In the genomic region with DNA sequence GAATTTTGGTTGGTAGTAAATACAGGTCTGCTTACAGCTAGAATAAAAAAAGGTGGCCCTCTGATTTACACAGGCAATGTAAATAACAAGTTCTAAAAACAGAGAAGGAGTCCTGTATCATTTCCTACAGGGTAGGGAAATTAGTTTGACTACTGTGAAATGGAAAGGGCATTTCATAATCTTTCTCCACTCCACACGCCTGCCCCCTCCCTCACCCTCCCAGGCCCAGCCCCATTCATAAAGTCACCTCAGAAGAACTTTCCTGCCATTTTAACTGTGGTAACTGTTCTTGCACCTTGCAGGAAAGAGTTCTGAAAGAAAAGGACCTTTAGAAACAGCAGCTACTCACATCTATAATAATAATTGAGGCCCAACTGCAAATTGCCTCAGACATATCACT, we compare ENCODE assay signal across 21 cellular contexts.
A peak's percentile ranks its signal among the peaks of the same experiment; 100 is the strongest.
DNase-seq lines count a peak whose midpoint lies in the region; ATAC-seq and TF ChIP-seq lines count a peak whose summit lies in the region.
"Had no signal": no experiment of that assay in that cellular context is flagged by ENCODE, and none has a peak within 500 bp of the region (broad histone marks: within the 10 kb centered on the region; RNA-seq: fewer than 3 reads in every experiment).

No MANE protein-coding gene starts in this region.

- peak overlapping the region; percentile 80 to 100 (median 90) for H3K4me2 ChIP-seq in BLaER1 treated with 17β-estradiol and CSF1 and Interleukin-3, amounts not matched to agents 10 nM and 100 nM
- H3K4me2 ChIP-seq in Loucy (ENCODE audit: low read depth, low read length, poor library complexity, severe bottlenecking) (peak overlapping the region; percentile 59), mammary epithelial cell (ENCODE audit: insufficient read depth, low read depth, low read length) (no peak overlapping the region)
- H3K4me2 ChIP-seq: SK-N-SH had no signal

- H3K4me1 Mint-ChIP-seq in memory B cell, result peaks cover 33% of the 10 kb centered on the region
- H3K4me1 Mint-ChIP-seq in stimulated activated naive CD8-positive, alpha-beta T cell treated with anti-CD3 and anti-CD28 coated beads, Interleukin-15, amount 100 ng/mL, for 72 hours, result no peaks in the 10 kb centered on the region
- H3K4me1 Mint-ChIP-seq: activated CD4-positive, alpha-beta T cell treated with anti-CD3 and anti-CD28 coated beads, Interleukin-2, amount 10 ng/mL, durations not matched to agents 7 days and 5 days; CD8-positive, alpha-beta memory T cell had no signal

- H3K27ac Mint-ChIP-seq in memory B cell, result peak overlapping the region; percentile 70
- no peak overlapping the region for H3K27ac Mint-ChIP-seq in stimulated activated naive CD8-positive, alpha-beta T cell treated with anti-CD3 and anti-CD28 coated beads, Interleukin-15, amount 100 ng/mL, for 72 hours
- H3K27ac Mint-ChIP-seq: activated CD4-positive, alpha-beta T cell treated with anti-CD3 and anti-CD28 coated beads, Interleukin-2, amount 10 ng/mL, durations not matched to agents 7 days and 5 days; CD8-positive, alpha-beta memory T cell had no signal

- no peak overlapping the region for H3K4me3 Mint-ChIP-seq in memory B cell
- H3K4me3 Mint-ChIP-seq in stimulated activated naive CD8-positive, alpha-beta T cell treated with anti-CD3 and anti-CD28 coated beads, Interleukin-15, amount 100 ng/mL, for 72 hours, result no peak overlapping the region
- H3K4me3 Mint-ChIP-seq: activated CD4-positive, alpha-beta T cell treated with anti-CD3 and anti-CD28 coated beads, Interleukin-2, amount 10 ng/mL, durations not matched to agents 7 days and 5 days; CD8-positive, alpha-beta memory T cell had no signal

- H3K27ac ChIP-seq in BLaER1 treated with 17β-estradiol and CSF1 and Interleukin-3, amounts not matched to agents 10 nM and 100 nM, result peak overlapping the region in 9 of 11 experiments; percentile 58 to 99 (median 95); a peak in 19 of 22 replicates
- H3K27ac ChIP-seq in suprapubic skin (no peak overlapping the region), mammary epithelial cell (ENCODE audit: insufficient read depth, low read depth, low read length) (no peak overlapping the region)
- H3K27ac ChIP-seq: epithelial cell of prostate, testis had no signal

- dilution Hi-C loops in mammary epithelial cell (cut with HindIII; ENCODE audit: low sequenced_read_pairs), result no loop called here

- DNase-seq in SKM-1 treated with dmso at 0.1 percent for 144 hours (lab: John Stamatoyannopoulos, UW; ENCODE audit: unreplicated experiment) (peak; percentile 66), memory B cell (ENCODE audit: low spot score in 2 of 2) (no peak), activated gamma-delta T cell (lab: John Stamatoyannopoulos, UW) (no peak), suprapubic skin (ENCODE audit: low spot score in 2 of 2) (no peak), mammary epithelial cell (no peak)
- DNase-seq in stimulated activated naive CD8-positive, alpha-beta T cell treated with anti-CD3 and anti-CD28 coated beads, Interleukin-15, amount 100 ng/mL, for 72 hours, result no peak
- DNase-seq: activated CD4-positive, alpha-beta T cell treated with anti-CD3 and anti-CD28 coated beads, Interleukin-2, amount 10 ng/mL, durations not matched to agents 7 days and 5 days; activated CD8-positive, alpha-beta memory T cell treated with anti-CD3 and anti-CD28 coated beads, Interleukin-2, amount 50 U/mL, for 48 hours; activated effector memory CD4-positive, alpha-beta T cell treated with anti-CD3 and anti-CD28 coated beads, Interleukin-2, amount 50 U/mL, for 16 hours; CD8-positive, alpha-beta memory T cell; dorsolateral prefrontal cortex; EL; foreskin fibroblast; NCI-H1417 treated with DMSO at 0.1 percent for 48 hours; SK-N-SH; stimulated activated CD8-positive, alpha-beta memory T cell treated with anti-CD3 and anti-CD28 coated beads, Interleukin-4, amount 100 ng/mL, for 48 hours; testis had no signal

- no peak overlapping the region for H2AFZ ChIP-seq in Loucy (ENCODE audit: low read length)
- no peak overlapping the region for H2AFZ ChIP-seq in mammary epithelial cell (ENCODE audit: low read depth, low read length)

- CTCF ChIA-PET in mammary epithelial cell (lab: Charles Lee; ENCODE audit: low non-redundant PET), result no interaction called here

- H3K79me2 ChIP-seq in Loucy (ENCODE audit: insufficient read depth, low read length) (peaks cover 16% of the 10 kb centered on the region; the same call in 1 of the 2 replicates), mammary epithelial cell (ENCODE audit: insufficient read depth, low read length) (no peaks in the 10 kb centered on the region)

- TF ChIP-seq POLR2A in suprapubic skin (IDR thresholded peaks at IDR 0.05), result no peak

- H3K9me3 ChIP-seq in BLaER1 treated with 17β-estradiol and CSF1 and Interleukin-3, amounts not matched to agents 10 nM and 100 nM (replicated peaks in 1 of 11), result no peaks in the 10 kb centered on the region
- H3K9me3 ChIP-seq in Loucy (ENCODE audit: insufficient read depth, low read depth, low read length), result no peaks in the 10 kb centered on the region
- H3K9me3 ChIP-seq in suprapubic skin, result no peaks in the 10 kb centered on the region
- H3K9me3 ChIP-seq in mammary epithelial cell (replicated peaks; ENCODE audit: insufficient read depth, low read length), result no peaks in the 10 kb centered on the region
- H3K9me3 ChIP-seq: SK-N-SH, testis had no signal

- peaks cover 60 to 97% (median 80%) of the 10 kb centered on the region in 10 experiments for H3K4me1 ChIP-seq in BLaER1 treated with 17β-estradiol and CSF1 and Interleukin-3, amounts not matched to agents 10 nM and 100 nM
- H3K4me1 ChIP-seq in Loucy (ENCODE audit: insufficient read depth, low read length, poor library complexity, severe bottlenecking) (peaks cover 58% of the 10 kb centered on the region), suprapubic skin (no peaks in the 10 kb centered on the region), mammary epithelial cell (ENCODE audit: insufficient read depth, low read length) (no peaks in the 10 kb centered on the region)

- H3K27me3 ChIP-seq in BLaER1 treated with 17β-estradiol and CSF1 and Interleukin-3, amounts not matched to agents 10 nM and 100 nM, result no peaks in the 10 kb centered on the region
- H3K27me3 ChIP-seq in Loucy (ENCODE audit: insufficient read depth, low read length, poor library complexity, severe bottlenecking) (no peaks in the 10 kb centered on the region), suprapubic skin (no peaks in the 10 kb centered on the region), mammary epithelial cell (ENCODE audit: insufficient read depth, low read length) (no peaks in the 10 kb centered on the region)
- H3K27me3 ChIP-seq: dorsolateral prefrontal cortex, testis had no signal

- intact Hi-C loops in mammary epithelial cell (cut with micrococcal nuclease), result no loop called here

- H3K9ac ChIP-seq in BLaER1 treated with 17β-estradiol and CSF1 and Interleukin-3, amounts not matched to agents 10 nM and 100 nM, result peak overlapping the region in 3 of 11 experiments; percentile 29 to 94 (median 29); a peak in 5 of 22 replicates
- peak overlapping the region; percentile 42 for H3K9ac ChIP-seq in Loucy (ENCODE audit: low read depth, low read length, poor library complexity, severe bottlenecking)
- no peak overlapping the region for H3K9ac ChIP-seq in mammary epithelial cell (ENCODE audit: insufficient read depth, low read length)
- H3K9ac ChIP-seq: SK-N-SH had no signal

- H3K36me3 ChIP-seq in BLaER1 treated with 17β-estradiol and CSF1 and Interleukin-3, amounts not matched to agents 10 nM and 100 nM, result peaks cover 39 to 100% (median 80%) of the 10 kb centered on the region in 11 experiments
- H3K36me3 ChIP-seq in Loucy (ENCODE audit: insufficient read depth, low read length) (no peaks in the 10 kb centered on the region), suprapubic skin (no peaks in the 10 kb centered on the region), mammary epithelial cell (ENCODE audit: insufficient read depth, low read length) (no peaks in the 10 kb centered on the region)

- TF ChIP-seq CTCF in Loucy (conservative IDR thresholded peaks at IDR 0.05; ENCODE audit: low read length) (no peak), suprapubic skin (IDR thresholded peaks at IDR 0.05) (no peak), mammary epithelial cell (conservative IDR thresholded peaks at IDR 0.05 in 1 of 2, IDR thresholded peaks at IDR 0.05 in 1 of 2; ENCODE audit: extremely low read depth in 1 of 2, insufficient read depth in 1 of 2, low read depth in 1 of 2, low read length in 2 of 2) (no peak)

- no peaks in the 10 kb centered on the region for H3K9me3 Mint-ChIP-seq in memory B cell
- H3K9me3 Mint-ChIP-seq in stimulated activated naive CD8-positive, alpha-beta T cell treated with anti-CD3 and anti-CD28 coated beads, Interleukin-15, amount 100 ng/mL, for 72 hours, result no peaks in the 10 kb centered on the region
- H3K9me3 Mint-ChIP-seq: activated CD4-positive, alpha-beta T cell treated with anti-CD3 and anti-CD28 coated beads, Interleukin-2, amount 10 ng/mL, durations not matched to agents 7 days and 5 days; CD8-positive, alpha-beta memory T cell had no signal

- H3K4me3 ChIP-seq in BLaER1 treated with 17β-estradiol and CSF1 and Interleukin-3, amounts not matched to agents 10 nM and 100 nM, result peak overlapping the region in 2 of 10 experiments; percentile 4 to 28; a peak in 2 of 20 replicates
- H3K4me3 ChIP-seq in Loucy (ENCODE audit: low read length, poor library complexity, severe bottlenecking) (peak overlapping the region; percentile 42), suprapubic skin (no peak overlapping the region), mammary epithelial cell (replicated peaks in 1 of 3; ENCODE audit: insufficient read depth in 1 of 3, low read depth in 2 of 3, low read length in 3 of 3) (no peak overlapping the region)
- H3K4me3 ChIP-seq: testis had no signal

- no peak for TF ChIP-seq EP300 in suprapubic skin (IDR thresholded peaks at IDR 0.05)

- peaks cover 0 to 83% (median 29%) of the 10 kb centered on the region in 11 experiments; a peak in 13 of 22 replicates for H4K20me1 ChIP-seq in BLaER1 treated with 17β-estradiol and CSF1 and Interleukin-3, amounts not matched to agents 10 nM and 100 nM
- H4K20me1 ChIP-seq in Loucy (ENCODE audit: insufficient read depth, low read length, poor library complexity, severe bottlenecking) (no peaks in the 10 kb centered on the region), mammary epithelial cell (ENCODE audit: insufficient read depth, low read length) (no peaks in the 10 kb centered on the region)

- no peak for ATAC-seq in memory B cell (ENCODE audit: low read depth)
- no peak for ATAC-seq in stimulated activated naive CD8-positive, alpha-beta T cell treated with anti-CD3 and anti-CD28 coated beads, Interleukin-15, amount 100 ng/mL, for 72 hours
- ATAC-seq: Panc1 had no signal

- WGBS in suprapubic skin, result 63% methylated on average over 1 of the region's 1 CpG
- WGBS in mammary epithelial cell (ENCODE audit: low coverage, missing lambda C conversion rate), result 46% methylated on average over 1 of the region's 1 CpG

- in situ Hi-C loops in mammary epithelial cell (cut with MboI; ENCODE audit: low sequenced_read_pairs in 2 of 2), result no loop called here

- BruUV-seq in mammary epithelial cell (replicated peaks; lab: Mats Ljungman, UMichigan), result no TSS peak

- H3K27me3 Mint-ChIP-seq in memory B cell, result no peaks in the 10 kb centered on the region
- peaks cover 9% of the 10 kb centered on the region for H3K27me3 Mint-ChIP-seq in stimulated activated naive CD8-positive, alpha-beta T cell treated with anti-CD3 and anti-CD28 coated beads, Interleukin-15, amount 100 ng/mL, for 72 hours

- H3K9me2 ChIP-seq in Loucy (replicated peaks; ENCODE audit: low read depth, low read length), result no peaks in the 10 kb centered on the region
- H3K9me2 ChIP-seq: SK-N-SH had no signal

- peaks cover 25% of the 10 kb centered on the region for H3K36me3 Mint-ChIP-seq in memory B cell
- H3K36me3 Mint-ChIP-seq: CD8-positive, alpha-beta memory T cell had no signal

- no peaks in the 10 kb centered on the region for H3F3A ChIP-seq in Loucy (ENCODE audit: low read depth)

Comparison
In these comparisons a context has a peak if more than half of its experiments do, and no peak if none do; other contexts are left out.
1. H3K27ac ChIP-seq: peak in BLaER1 treated with 17β-estradiol and CSF1 and Interleukin-3, amounts not matched to agents 10 nM and 100 nM (9 of 11); none in suprapubic skin (single experiment) and mammary epithelial cell (single experiment).